8 cellular contexts compared by ENCODE assay signal in the genomic region with DNA sequence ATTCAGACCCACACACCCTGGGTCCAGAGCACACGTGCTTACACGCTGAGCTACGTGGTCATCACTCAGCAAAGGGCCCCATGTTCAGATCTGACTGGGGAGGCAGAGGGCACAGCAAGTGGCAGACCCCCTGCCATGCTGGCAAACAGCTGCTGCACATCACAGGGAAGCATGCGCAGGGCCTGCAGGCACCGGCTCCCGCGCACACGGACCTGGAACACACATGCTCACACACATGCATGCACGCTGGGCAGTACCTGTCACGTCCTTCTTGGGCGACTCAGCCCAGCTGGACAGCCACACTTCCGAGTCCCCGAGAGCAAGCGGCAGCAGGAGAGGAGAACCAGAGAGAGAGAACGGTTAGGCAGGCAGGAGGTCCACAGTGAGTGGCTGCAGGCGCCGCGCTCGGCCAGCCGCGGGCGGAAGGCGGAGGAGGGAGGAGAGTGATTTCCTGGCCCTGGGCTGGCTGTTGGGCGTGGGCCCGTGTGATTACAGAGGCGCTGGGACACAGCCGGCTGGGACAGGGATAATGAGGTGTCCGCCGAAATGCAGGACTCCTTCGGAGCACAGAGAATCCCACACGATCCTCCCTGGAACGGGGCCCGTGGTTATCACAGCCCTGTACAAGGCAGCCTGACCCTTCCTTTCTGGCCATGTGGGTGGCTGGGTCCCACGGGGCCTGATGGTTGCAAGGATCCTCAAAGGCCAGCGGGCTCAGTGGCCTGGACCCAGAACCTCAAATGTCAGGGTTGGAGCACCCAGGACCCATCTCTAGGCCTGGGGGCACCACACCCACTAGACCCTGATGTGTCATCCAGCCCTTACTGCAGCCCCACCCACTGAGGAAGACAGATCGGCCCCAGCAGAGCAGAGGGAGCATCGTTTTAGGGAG.
A peak's percentile ranks its signal among the peaks of the same experiment; 100 is the strongest.
DNase-seq lines count a peak whose midpoint lies in the region; TF ChIP-seq lines count a peak whose summit lies in the region.

No MANE protein-coding gene starts in this region.

- H3K4me3 ChIP-seq in brain microvascular endothelial cell (ENCODE audit: low read depth, low read length) (peak overlapping the region; percentile 35), vagina (peak overlapping the region; percentile 18 to 30), SK-N-SH (ENCODE audit: low read depth in 2 of 2, low read length in 1 of 2) (no peak overlapping the region)

- no peaks in the 10 kb centered on the region for H3K27me3 Mint-ChIP-seq in activated naive CD4-positive, alpha-beta T cell treated with anti-CD3 and anti-CD28 coated beads, Interleukin-2, amount 10 ng/mL, durations not matched to agents 7 days and 5 days

- H3K4me1 ChIP-seq in vagina (peaks cover 75% of the 10 kb centered on the region), SK-N-SH (ENCODE audit: control insufficient read depth in 1 of 2, insufficient read depth in 2 of 2, low read depth in 1 of 2, low read length in 1 of 2) (peaks cover 0 to 7% of the 10 kb centered on the region in 2 experiments; a peak in 1 of 4 replicates)

- H3K36me3 Mint-ChIP-seq in activated naive CD4-positive, alpha-beta T cell treated with anti-CD3 and anti-CD28 coated beads, Interleukin-2, amount 10 ng/mL, durations not matched to agents 7 days and 5 days, result peaks cover 11% of the 10 kb centered on the region

- H3K36me3 ChIP-seq in brain microvascular endothelial cell (replicated peaks), result no peaks in the 10 kb centered on the region
- H3K36me3 ChIP-seq in vagina, result no peaks in the 10 kb centered on the region
- H3K36me3 ChIP-seq in SK-N-SH (replicated peaks in 1 of 2; ENCODE audit: control insufficient read depth in 1 of 2, insufficient read depth in 2 of 2, low read length in 1 of 2), result no peaks in the 10 kb centered on the region

- in situ Hi-C loops in brain microvascular endothelial cell (cut with HindIII; ENCODE audit: low pct_ligation_motif_present, low sequenced_read_pairs), result no loop called here

- CTCF ChIA-PET in activated naive CD4-positive, alpha-beta T cell treated with anti-CD3 and anti-CD28 coated beads, Interleukin-2, amount 10 ng/mL, durations not matched to agents 7 days and 5 days (lab: Charles Lee), result interaction anchor here (1.0 to 1.9 kb wide), 3 partner anchors 18 to 63 kb away, joined by 3 to 18 read pairs (median 6); no protein-coding TSS in a partner anchor
- CTCF ChIA-PET in SK-N-SH (lab: Yijun Ruan, JAX), result interaction anchor here (1.0 to 3.6 kb wide), 6 partner anchors 11 to 104 kb away, joined by 3 to 20 read pairs (median 16); no protein-coding TSS in a partner anchor

- H3K4me2 ChIP-seq in SK-N-SH, result no peak overlapping the region

- TF ChIP-seq EP300 in SK-N-SH (IDR thresholded peaks at IDR 0.05; ENCODE audit: borderline replicate concordance in 1 of 2, low read depth in 1 of 2, low read length in 1 of 2), result no peak

- H3K27ac ChIP-seq in brain microvascular endothelial cell (peak overlapping the region; percentile 68), vagina (peak overlapping the region; percentile 94), SK-N-SH (ENCODE audit: low read depth in 2 of 2, low read length in 1 of 2) (no peak overlapping the region)

- H3K9me3 ChIP-seq in vagina, result no peaks in the 10 kb centered on the region
- no peaks in the 10 kb centered on the region for H3K9me3 ChIP-seq in SK-N-SH

- intact Hi-C loops in vagina (cut with DNase I), result no loop called here

- TF ChIP-seq POLR2A in vagina (IDR thresholded peaks at IDR 0.05), result peak in 1 of 2 donors; percentile 8

- H3K27me3 ChIP-seq in brain microvascular endothelial cell (replicated peaks) (no peaks in the 10 kb centered on the region), vagina (no peaks in the 10 kb centered on the region), SK-N-SH (ENCODE audit: insufficient read depth) (no peaks in the 10 kb centered on the region)

- peak; percentile 32 for DNase-seq in activated naive CD4-positive, alpha-beta T cell treated with anti-CD3 and anti-CD28 coated beads, Interleukin-2, amount 10 ng/mL, durations not matched to agents 7 days and 5 days
- DNase-seq in activated naive CD4-positive, alpha-beta T cell (lab: John Stamatoyannopoulos, UW), result no peak
- DNase-seq in brain microvascular endothelial cell (peak; percentile 47), lung microvascular endothelial cell (ENCODE audit: low read depth in 2 of 2) (peak; percentile 60 to 63), vagina (ENCODE audit: extremely low spot score in 2 of 2) (no peak), cerebellar nuclear complex (lab: John Stamatoyannopoulos, UW) (no peak), NCI-H82 treated with DMSO at 0.1 percent for 48 hours (lab: John Stamatoyannopoulos, UW; ENCODE audit: unreplicated experiment) (no peak), SK-N-SH (no peak)

- no peak for TF ChIP-seq CTCF in brain microvascular endothelial cell (IDR thresholded peaks at IDR 0.05; ENCODE audit: low read depth, low read length, missing control alignments)
- TF ChIP-seq CTCF in vagina (IDR thresholded peaks at IDR 0.05), result no peak
- TF ChIP-seq CTCF in SK-N-SH (IDR thresholded peaks at IDR 0.05), result no peak

- no peaks in the 10 kb centered on the region for H3K9me3 Mint-ChIP-seq in activated naive CD4-positive, alpha-beta T cell treated with anti-CD3 and anti-CD28 coated beads, Interleukin-2, amount 10 ng/mL, durations not matched to agents 7 days and 5 days

- TF ChIP-seq RAD21 in SK-N-SH (IDR thresholded peaks at IDR 0.05; ENCODE audit: low read length), result no peak

- H2AFZ ChIP-seq in SK-N-SH (ENCODE audit: low read depth), result no peak overlapping the region

- H4K20me1 ChIP-seq in SK-N-SH (ENCODE audit: insufficient read depth), result 0 out of 2 replicates have a peak, but pooled peaks cover 3% of the 10 kb centered on the region

- H3K79me2 ChIP-seq in SK-N-SH (ENCODE audit: insufficient read depth), result no peaks in the 10 kb centered on the region

- H3F3A ChIP-seq in SK-N-SH (replicated peaks; ENCODE audit: insufficient read depth), result no peaks in the 10 kb centered on the region

- POLR2A ChIA-PET in SK-N-SH (lab: Yijun Ruan, JAX), result no interaction called here

- H3K9me2 ChIP-seq in SK-N-SH, result no peaks in the 10 kb centered on the region

- WGBS in SK-N-SH (ENCODE audit: low lambda C conversion rate), result 96% methylated on average over 27 of the region's 37 CpGs

- no peak overlapping the region for H3K27ac Mint-ChIP-seq in activated naive CD4-positive, alpha-beta T cell treated with anti-CD3 and anti-CD28 coated beads, Interleukin-2, amount 10 ng/mL, durations not matched to agents 7 days and 5 days

- peaks cover 12% of the 10 kb centered on the region for H3K4me1 Mint-ChIP-seq in activated naive CD4-positive, alpha-beta T cell treated with anti-CD3 and anti-CD28 coated beads, Interleukin-2, amount 10 ng/mL, durations not matched to agents 7 days and 5 days

- H3K9ac ChIP-seq in SK-N-SH, result no peak overlapping the region

- no peak overlapping the region for H3K4me3 Mint-ChIP-seq in activated naive CD4-positive, alpha-beta T cell treated with anti-CD3 and anti-CD28 coated beads, Interleukin-2, amount 10 ng/mL, durations not matched to agents 7 days and 5 days

TF ChIP-seq in SK-N-SH, 30 proteins besides CTCF, POLR2A, EP300 and RAD21:
- TF ChIP-seq MXI1 (IDR thresholded peaks at IDR 0.05; ENCODE audit: low read depth, low read length) (no peak), FOXJ3 (CRISPR knock-in tag; IDR thresholded peaks at IDR 0.05) (no peak), MEF2A (IDR thresholded peaks at IDR 0.05; ENCODE audit: borderline replicate concordance, low read depth) (no peak), POLR2AphosphoS5 (IDR thresholded peaks at IDR 0.05; ENCODE audit: low read depth, low read length) (no peak), NFIC (IDR thresholded peaks at IDR 0.05; ENCODE audit: borderline replicate concordance) (no peak), GABPA (IDR thresholded peaks at IDR 0.05; ENCODE audit: low read depth) (no peak), SIN3A (IDR thresholded peaks at IDR 0.05; ENCODE audit: borderline replicate concordance, low read depth, low read length) (no peak), GATA2 (CRISPR knock-in tag; IDR thresholded peaks at IDR 0.05) (no peak), TAF1 (IDR thresholded peaks at IDR 0.05; ENCODE audit: borderline replicate concordance, low read depth, low read length) (no peak), CHD2 (IDR thresholded peaks at IDR 0.05; ENCODE audit: low read length, partially characterized antibody) (no peak), RCOR1 (IDR thresholded peaks at IDR 0.05; ENCODE audit: low read length) (no peak), NRF1 (IDR thresholded peaks at IDR 0.05; ENCODE audit: low read depth, low read length) (no peak), TCF12 (IDR thresholded peaks at IDR 0.05) (no peak), PBX3 (IDR thresholded peaks at IDR 0.05) (no peak), MAX (IDR thresholded peaks at IDR 0.05; ENCODE audit: low read depth) (no peak), TEAD4 (IDR thresholded peaks at IDR 0.05; ENCODE audit: borderline replicate concordance, insufficient read depth) (no peak), EZH2phosphoT487 (IDR thresholded peaks at IDR 0.05; ENCODE audit: borderline replicate concordance, low read depth) (no peak)
- TF ChIP-seq, protein P1, sequence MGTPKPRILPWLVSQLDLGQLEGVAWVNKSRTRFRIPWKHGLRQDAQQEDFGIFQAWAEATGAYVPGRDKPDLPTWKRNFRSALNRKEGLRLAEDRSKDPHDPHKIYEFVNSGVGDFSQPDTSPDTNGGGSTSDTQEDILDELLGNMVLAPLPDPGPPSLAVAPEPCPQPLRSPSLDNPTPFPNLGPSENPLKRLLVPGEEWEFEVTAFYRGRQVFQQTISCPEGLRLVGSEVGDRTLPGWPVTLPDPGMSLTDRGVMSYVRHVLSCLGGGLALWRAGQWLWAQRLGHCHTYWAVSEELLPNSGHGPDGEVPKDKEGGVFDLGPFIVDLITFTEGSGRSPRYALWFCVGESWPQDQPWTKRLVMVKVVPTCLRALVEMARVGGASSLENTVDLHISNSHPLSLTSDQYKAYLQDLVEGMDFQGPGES (IDR thresholded peaks at IDR 0.05; ENCODE audit: low read depth, low read length), result no peak
TF ChIP-seq in SK-N-SH: peak in this region for 0.

Comparison
In these comparisons a context has a peak if more than half of its experiments do, and no peak if none do; other contexts are left out.
1. DNase-seq: peak in activated naive CD4-positive, alpha-beta T cell treated with anti-CD3 and anti-CD28 coated beads, Interleukin-2, amount 10 ng/mL, durations not matched to agents 7 days and 5 days (single experiment), brain microvascular endothelial cell (single experiment) and lung microvascular endothelial cell (2 of 2); none in activated naive CD4-positive, alpha-beta T cell (0 of 4), vagina (0 of 2), cerebellar nuclear complex (0 of 2), NCI-H82 treated with DMSO at 0.1 percent for 48 hours (single experiment) and SK-N-SH (single experiment).
2. H3K27ac ChIP-seq: peak in brain microvascular endothelial cell (single experiment) and vagina (single experiment); none in SK-N-SH (0 of 2).
3. H3K4me3 ChIP-seq: peak in brain microvascular endothelial cell (single experiment) and vagina (2 of 2); none in SK-N-SH (0 of 2).